Comparison of ENCODE assay signal across 8 cellular contexts in the genomic region with DNA sequence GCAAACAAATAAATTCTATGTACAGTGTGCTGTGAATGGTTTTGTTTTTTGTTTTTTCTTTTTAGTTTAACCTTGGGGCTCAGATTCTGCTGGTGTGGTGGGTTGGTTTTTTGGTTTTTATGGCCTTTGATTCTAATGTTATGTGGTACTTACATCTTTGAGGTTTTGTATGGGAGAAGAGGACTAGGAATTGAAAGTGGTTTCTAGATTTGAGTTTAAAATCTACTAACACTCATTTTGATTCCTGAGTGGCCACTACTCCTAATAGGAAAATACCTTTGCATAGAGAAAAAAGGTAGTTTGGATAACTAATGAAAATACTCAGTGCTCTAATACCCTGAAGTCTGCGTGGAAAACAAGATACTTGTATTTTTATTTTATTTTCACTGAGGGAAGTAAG.
DNase-seq lines count a peak whose midpoint lies in the region; ATAC-seq lines count a peak whose summit lies in the region.

No MANE protein-coding gene starts in this region.

- H3K9me3 ChIP-seq in iPS-18c (ENCODE audit: control insufficient read depth, insufficient read depth, low read length) (no peaks in the 10 kb centered on the region), stomach smooth muscle (ENCODE audit: control insufficient read depth in 2 of 2, low read length in 2 of 2) (no peaks in the 10 kb centered on the region)

- no peaks in the 10 kb centered on the region for H3K27me3 ChIP-seq in stomach smooth muscle (ENCODE audit: control insufficient read depth in 1 of 2, insufficient read depth in 2 of 2, low read length in 2 of 2)

- H3K36me3 Mint-ChIP-seq in T-helper 1 cell treated with Interleukin-12 subunit alpha and Interleukin-12 subunit beta and Interleukin-4 antibody, amounts not matched to agents 30 μg/mL and 1 μg/mL, for 36 hours (ENCODE audit: low read depth): peaks cover 17% of the 10 kb centered on the region
- H3K36me3 Mint-ChIP-seq in activated CD8-positive, alpha-beta T cell treated with anti-CD3 and anti-CD28 coated beads, Interleukin-2, amount 10 ng/mL, durations not matched to agents 7 days and 5 days (ENCODE audit: low read depth): peaks cover 31% of the 10 kb centered on the region

- H3K9ac ChIP-seq in stomach smooth muscle (ENCODE audit: low read length in 2 of 2): peak overlapping the region; percentile 92 to 95

- POLR2A ChIA-PET in activated CD8-positive, alpha-beta T cell treated with anti-CD3 and anti-CD28 coated beads, Interleukin-2, amount 10 ng/mL, durations not matched to agents 7 days and 5 days (lab: Charles Lee): interaction anchor here (0.6 to 2.7 kb wide), 13 partner anchors 9 to 353 kb away, joined by 3 to 13 read pairs (median 5); a partner anchor contains a TSS

- H3K4me1 ChIP-seq in stomach smooth muscle (ENCODE audit: control insufficient read depth, insufficient read depth, low read length): no peaks in the 10 kb centered on the region

- peak overlapping the region; percentile 98 for H3K27ac ChIP-seq in stomach smooth muscle (ENCODE audit: low read length)

- DNase-seq in T-helper 1 cell: no peak
- no peak for DNase-seq in activated CD8-positive, alpha-beta T cell treated with anti-CD3 and anti-CD28 coated beads, Interleukin-2, amount 10 ng/mL, durations not matched to agents 7 days and 5 days
- no peak for DNase-seq in OCI-M2 (lab: John Stamatoyannopoulos, UW; ENCODE audit: unreplicated experiment)
- DNase-seq in NCI-H2196 (lab: John Stamatoyannopoulos, UW; ENCODE audit: unreplicated experiment): no peak
- no peak for DNase-seq in KBM-7

- no peaks in the 10 kb centered on the region for H3K36me3 ChIP-seq in stomach smooth muscle (ENCODE audit: control insufficient read depth in 2 of 2, insufficient read depth in 2 of 2, low read length in 2 of 2)

- H3K4me3 Mint-ChIP-seq in T-helper 1 cell treated with Interleukin-12 subunit alpha and Interleukin-12 subunit beta and Interleukin-4 antibody, amounts not matched to agents 30 μg/mL and 1 μg/mL, for 36 hours: peak overlapping the region; percentile 94
- peak overlapping the region; percentile 82 for H3K4me3 Mint-ChIP-seq in activated CD8-positive, alpha-beta T cell treated with anti-CD3 and anti-CD28 coated beads, Interleukin-2, amount 10 ng/mL, durations not matched to agents 7 days and 5 days

- peaks cover 31% of the 10 kb centered on the region for H3K4me1 Mint-ChIP-seq in T-helper 1 cell treated with Interleukin-12 subunit alpha and Interleukin-12 subunit beta and Interleukin-4 antibody, amounts not matched to agents 30 μg/mL and 1 μg/mL, for 36 hours (ENCODE audit: low read depth)
- H3K4me1 Mint-ChIP-seq in activated CD8-positive, alpha-beta T cell treated with anti-CD3 and anti-CD28 coated beads, Interleukin-2, amount 10 ng/mL, durations not matched to agents 7 days and 5 days (ENCODE audit: low read depth): peaks cover 35% of the 10 kb centered on the region

- H3K27ac Mint-ChIP-seq in T-helper 1 cell treated with Interleukin-12 subunit alpha and Interleukin-12 subunit beta and Interleukin-4 antibody, amounts not matched to agents 30 μg/mL and 1 μg/mL, for 36 hours: peak overlapping the region; percentile 88
- peak overlapping the region; percentile 98 for H3K27ac Mint-ChIP-seq in activated CD8-positive, alpha-beta T cell treated with anti-CD3 and anti-CD28 coated beads, Interleukin-2, amount 10 ng/mL, durations not matched to agents 7 days and 5 days

- H3K4me3 ChIP-seq in iPS-18c (ENCODE audit: insufficient read depth, low read depth, low read length) (peak overlapping the region; percentile 85), stomach smooth muscle (ENCODE audit: low read length in 2 of 2) (peak overlapping the region; percentile 86)

- no peak for ATAC-seq in activated CD8-positive, alpha-beta T cell treated with anti-CD3 and anti-CD28 coated beads, Interleukin-2, amount 10 ng/mL, durations not matched to agents 7 days and 5 days

- in situ Hi-C loops in KBM-7 (cut with MboI; ENCODE audit: low pct_unique_long_range_greater_than_20kb, low sequenced_read_pairs): no loop called here

- no peaks in the 10 kb centered on the region for H3K9me3 Mint-ChIP-seq in T-helper 1 cell treated with Interleukin-12 subunit alpha and Interleukin-12 subunit beta and Interleukin-4 antibody, amounts not matched to agents 30 μg/mL and 1 μg/mL, for 36 hours
- H3K9me3 Mint-ChIP-seq in activated CD8-positive, alpha-beta T cell treated with anti-CD3 and anti-CD28 coated beads, Interleukin-2, amount 10 ng/mL, durations not matched to agents 7 days and 5 days (ENCODE audit: insufficient read depth): no peaks in the 10 kb centered on the region

- CTCF ChIA-PET in activated CD8-positive, alpha-beta T cell treated with anti-CD3 and anti-CD28 coated beads, Interleukin-2, amount 10 ng/mL, durations not matched to agents 7 days and 5 days (lab: Charles Lee): interaction anchor here (0.6 to 3.6 kb wide), 7 partner anchors 22 to 348 kb away, joined by 3 to 23 read pairs (median 3); no protein-coding TSS in a partner anchor

- peaks cover 2% of the 10 kb centered on the region for H3K27me3 Mint-ChIP-seq in T-helper 1 cell treated with Interleukin-12 subunit alpha and Interleukin-12 subunit beta and Interleukin-4 antibody, amounts not matched to agents 30 μg/mL and 1 μg/mL, for 36 hours (ENCODE audit: low read depth)
- H3K27me3 Mint-ChIP-seq in activated CD8-positive, alpha-beta T cell treated with anti-CD3 and anti-CD28 coated beads, Interleukin-2, amount 10 ng/mL, durations not matched to agents 7 days and 5 days (ENCODE audit: low read depth): no peaks in the 10 kb centered on the region
